ENCODE assay signal across 20 cellular contexts in the genomic region with DNA sequence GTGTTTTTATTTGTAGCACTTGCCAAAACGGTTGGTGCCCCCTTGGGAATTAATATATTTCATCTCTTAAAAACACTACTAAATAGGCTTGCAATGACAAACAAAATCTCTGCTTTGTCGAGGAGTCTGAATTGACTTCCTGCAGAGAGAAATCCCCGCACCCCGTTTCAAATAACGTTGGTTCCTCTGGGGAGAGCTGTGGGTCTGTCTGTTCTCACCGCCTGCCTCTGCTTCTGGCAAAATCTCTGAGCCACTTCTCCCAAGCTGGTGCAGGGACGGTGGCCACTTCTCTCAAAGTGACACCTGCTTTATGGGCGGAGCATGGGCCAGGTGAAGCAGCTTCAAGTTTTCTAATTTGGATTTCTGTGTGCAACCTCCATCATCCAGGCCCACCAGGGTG.
"Had no signal": no experiment of that assay in that cellular context is flagged by ENCODE, and none has a peak within 500 bp of the region (broad histone marks: within the 10 kb centered on the region; RNA-seq: fewer than 3 reads in every experiment).

No MANE protein-coding gene starts in this region.

- H3K27me3 Mint-ChIP-seq: activated CD8-positive, alpha-beta memory T cell treated with anti-CD3 and anti-CD28 coated beads, Interleukin-2, amount 10 ng/mL, durations not matched to agents 7 days and 5 days; activated naive CD8-positive, alpha-beta T cell treated with anti-CD3 and anti-CD28 coated beads for 36 hours; activated T-cell treated with anti-CD3 and anti-CD28 coated beads, Interleukin-2, amount 50 U/mL, for 24 hours had no signal

- H3K4me1 Mint-ChIP-seq: activated CD8-positive, alpha-beta memory T cell treated with anti-CD3 and anti-CD28 coated beads, Interleukin-2, amount 10 ng/mL, durations not matched to agents 7 days and 5 days; activated naive CD4-positive, alpha-beta T cell treated with anti-CD3 and anti-CD28 coated beads, Interleukin-2, amount 10 ng/mL, durations not matched to agents 7 days and 5 days had no signal

- DNase-seq: activated B cell treated with CpG ODN at 0.5 μM for 24 hours; activated CD8-positive, alpha-beta memory T cell treated with anti-CD3 and anti-CD28 coated beads, Interleukin-2, amount 10 ng/mL, durations not matched to agents 7 days and 5 days; activated CD8-positive, alpha-beta T cell treated with anti-CD3 and anti-CD28 coated beads, Interleukin-2, amount 10 ng/mL, durations not matched to agents 7 days and 5 days; activated effector memory CD4-positive, alpha-beta T cell treated with anti-CD3 and anti-CD28 coated beads, Interleukin-2, amount 50 U/mL, for 16 hours; activated naive CD4-positive, alpha-beta T cell treated with anti-CD3 and anti-CD28 coated beads, Interleukin-2, amount 10 ng/mL, durations not matched to agents 7 days and 5 days; activated naive CD8-positive, alpha-beta T cell treated with anti-CD3 and anti-CD28 coated beads for 36 hours; activated T-cell treated with anti-CD3 and anti-CD28 coated beads, Interleukin-2, amount 50 U/mL, for 24 hours; cerebellar nuclear complex; KG1; NCI-H1048; NCI-H1694 treated with DMSO at 0.1 percent for 48 hours; NCI-H2029 treated with DMSO at 0.1 percent for 48 hours; NCI-H345; NCI-H524; Peyer's patch; SHP77; T-helper 17 cell; T-helper 9 cell had no signal

- ATAC-seq: activated CD8-positive, alpha-beta memory T cell treated with anti-CD3 and anti-CD28 coated beads, Interleukin-2, amount 10 ng/mL, durations not matched to agents 7 days and 5 days; activated CD8-positive, alpha-beta T cell treated with anti-CD3 and anti-CD28 coated beads, Interleukin-2, amount 10 ng/mL, durations not matched to agents 7 days and 5 days; T-helper 17 cell had no signal

- H3K4me3 Mint-ChIP-seq: activated B cell treated with CpG ODN at 0.5 μM for 24 hours; activated CD8-positive, alpha-beta memory T cell treated with anti-CD3 and anti-CD28 coated beads, Interleukin-2, amount 10 ng/mL, durations not matched to agents 7 days and 5 days; activated CD8-positive, alpha-beta T cell treated with anti-CD3 and anti-CD28 coated beads, Interleukin-2, amount 10 ng/mL, durations not matched to agents 7 days and 5 days; activated naive CD4-positive, alpha-beta T cell treated with anti-CD3 and anti-CD28 coated beads, Interleukin-2, amount 10 ng/mL, durations not matched to agents 7 days and 5 days; activated naive CD8-positive, alpha-beta T cell treated with anti-CD3 and anti-CD28 coated beads for 36 hours; activated T-cell treated with anti-CD3 and anti-CD28 coated beads, Interleukin-2, amount 50 U/mL, for 24 hours; activated T-helper 1 cell treated with anti-CD3 and anti-CD28 coated beads, Interleukin-12 subunit alpha, Interleukin-12 subunit beta, Interleukin-2, Interleukin-4 antibody, amounts not matched to agents 30 ng/mL and 10 ng/mL and 1 ng/mL, durations not matched to agents 14 hours and 24 hours and 36 hours; T-helper 17 cell had no signal

- H3K9me3 Mint-ChIP-seq: activated B cell treated with CpG ODN at 0.5 μM for 24 hours; activated naive CD4-positive, alpha-beta T cell treated with anti-CD3 and anti-CD28 coated beads, Interleukin-2, amount 10 ng/mL, durations not matched to agents 7 days and 5 days; activated naive CD8-positive, alpha-beta T cell treated with anti-CD3 and anti-CD28 coated beads for 36 hours; activated T-cell treated with anti-CD3 and anti-CD28 coated beads, Interleukin-2, amount 50 U/mL, for 24 hours; activated T-helper 1 cell treated with anti-CD3 and anti-CD28 coated beads, Interleukin-12 subunit alpha, Interleukin-12 subunit beta, Interleukin-2, Interleukin-4 antibody, amounts not matched to agents 30 ng/mL and 10 ng/mL and 1 ng/mL, durations not matched to agents 14 hours and 24 hours and 36 hours had no signal

- H3K27ac Mint-ChIP-seq: activated B cell treated with CpG ODN at 0.5 μM for 24 hours; activated CD8-positive, alpha-beta memory T cell treated with anti-CD3 and anti-CD28 coated beads, Interleukin-2, amount 10 ng/mL, durations not matched to agents 7 days and 5 days; activated CD8-positive, alpha-beta T cell treated with anti-CD3 and anti-CD28 coated beads, Interleukin-2, amount 10 ng/mL, durations not matched to agents 7 days and 5 days; activated naive CD4-positive, alpha-beta T cell treated with anti-CD3 and anti-CD28 coated beads, Interleukin-2, amount 10 ng/mL, durations not matched to agents 7 days and 5 days; activated naive CD8-positive, alpha-beta T cell treated with anti-CD3 and anti-CD28 coated beads for 36 hours; activated T-cell treated with anti-CD3 and anti-CD28 coated beads, Interleukin-2, amount 50 U/mL, for 24 hours; activated T-helper 1 cell treated with anti-CD3 and anti-CD28 coated beads, Interleukin-12 subunit alpha, Interleukin-12 subunit beta, Interleukin-2, Interleukin-4 antibody, amounts not matched to agents 30 ng/mL and 10 ng/mL and 1 ng/mL, durations not matched to agents 14 hours and 24 hours and 36 hours; IgD-negative memory B cell; T-helper 17 cell had no signal

- H3K36me3 Mint-ChIP-seq: activated CD8-positive, alpha-beta memory T cell treated with anti-CD3 and anti-CD28 coated beads, Interleukin-2, amount 10 ng/mL, durations not matched to agents 7 days and 5 days; activated naive CD4-positive, alpha-beta T cell treated with anti-CD3 and anti-CD28 coated beads, Interleukin-2, amount 10 ng/mL, durations not matched to agents 7 days and 5 days; activated naive CD8-positive, alpha-beta T cell treated with anti-CD3 and anti-CD28 coated beads for 36 hours; IgD-negative memory B cell had no signal
